Comparison of ENCODE assay signal across 15 cellular contexts in genomic region chr15:69145149-69145693, GRCh38. TPM values are rescaled to one million over a fixed set of nuclear protein-coding genes. Genes with fewer than 3 reads are reported as not detected.
A peak's percentile ranks its signal among the peaks of the same experiment; 100 is the strongest.
DNase-seq lines count a peak whose midpoint lies in the region; TF ChIP-seq lines count a peak whose summit lies in the region.
"Had no signal": no experiment of that assay in that cellular context is flagged by ENCODE, and none has a peak within 500 bp of the region (broad histone marks: within the 10 kb centered on the region; RNA-seq: fewer than 3 reads in every experiment).

No MANE protein-coding gene starts in this region.

- no peaks in the 10 kb centered on the region for H3K36me3 ChIP-seq in neural cell (ENCODE audit: insufficient read depth, low read length)
- H3K36me3 ChIP-seq: BLaER1 had no signal

- no peak for TF ChIP-seq EP300 in neural cell (conservative IDR thresholded peaks at IDR 0.05; ENCODE audit: poor library complexity, severe bottlenecking)

- no peaks in the 10 kb centered on the region for H3K9me3 ChIP-seq in neural cell (ENCODE audit: low read length)
- H3K9me3 ChIP-seq: BLaER1 had no signal

- no peak overlapping the region for H3K4me2 ChIP-seq in neural cell (ENCODE audit: low read length)
- H3K4me2 ChIP-seq: BLaER1, GM23338 had no signal

- no peak overlapping the region for H2AFZ ChIP-seq in neural cell (ENCODE audit: low read depth, low read length)
- H2AFZ ChIP-seq: GM23338 had no signal

- H3K9me2 ChIP-seq in neural cell (ENCODE audit: insufficient read depth, low read length): no peaks in the 10 kb centered on the region

- H3K27ac ChIP-seq in cingulate gyrus (ENCODE audit: low read depth, low read length) (peak overlapping the region; percentile 61), neural cell (ENCODE audit: low read length) (peak overlapping the region; percentile 15)
- H3K27ac ChIP-seq: 22Rv1, BLaER1 had no signal

- TF ChIP-seq CTCF in neural cell (IDR thresholded peaks at IDR 0.05; ENCODE audit: poor library complexity, severe bottlenecking): no peak

- peak overlapping the region; percentile 6 for H3K9ac ChIP-seq in neural cell (ENCODE audit: low read length)
- H3K9ac ChIP-seq: BLaER1 had no signal

- H4K20me1 ChIP-seq in neural cell (ENCODE audit: insufficient read depth): no peaks in the 10 kb centered on the region
- H4K20me1 ChIP-seq: BLaER1 had no signal

- DNase-seq in NCI-H1417 (lab: John Stamatoyannopoulos, UW) (peak in 2 of 3 experiments; percentile 58 to 82), NCI-H1417 treated with DMSO at 0.1 percent for 48 hours (lab: John Stamatoyannopoulos, UW) (no peak), NCI-H69 (lab: John Stamatoyannopoulos, UW) (peak; percentile 70), mucosa of gallbladder (ENCODE audit: low spot score) (no peak), islet precursor cell (no peak)
- no peak for DNase-seq in activated CD4-positive, CD25-positive, alpha-beta regulatory T cell (lab: John Stamatoyannopoulos, UW)
- DNase-seq: CD4-positive, alpha-beta memory T cell; DMS79; GF-D8; HCEC 1CT had no signal

- H3F3A ChIP-seq in neural cell (ENCODE audit: insufficient read depth, low read length, poor library complexity, severe bottlenecking): no peaks in the 10 kb centered on the region

- no peak for TF ChIP-seq RAD21 in neural cell (conservative IDR thresholded peaks at IDR 0.05)

- no peaks in the 10 kb centered on the region for H3K79me2 ChIP-seq in neural cell (replicated peaks; ENCODE audit: insufficient read depth, low read length)

- H3K4me3 ChIP-seq in neural cell (ENCODE audit: low read length): no peak overlapping the region
- H3K4me3 ChIP-seq: BLaER1, GM23338 had no signal

- no peaks in the 10 kb centered on the region for H3K27me3 ChIP-seq in neural cell (ENCODE audit: insufficient read depth, low read depth, low read length)
- H3K27me3 ChIP-seq: BLaER1 had no signal

TF ChIP-seq in neural cell, 6 proteins besides CTCF, POLR2A, EP300 and RAD21:
- no peak for TF ChIP-seq POLR2AphosphoS5 (IDR thresholded peaks at IDR 0.05)
- no peak for TF ChIP-seq EZH2 (IDR thresholded peaks at IDR 0.05; ENCODE audit: borderline replicate concordance, insufficient read depth, low read length, poor library complexity, severe bottlenecking)
- no peak for TF ChIP-seq REST (IDR thresholded peaks at IDR 0.05; ENCODE audit: borderline replicate concordance)
- TF ChIP-seq MXI1 (conservative IDR thresholded peaks at IDR 0.05; ENCODE audit: poor library complexity, severe bottlenecking): no peak
- TF ChIP-seq SMC3 (conservative IDR thresholded peaks at IDR 0.05; ENCODE audit: poor library complexity): no peak
- no peak for TF ChIP-seq TAF1 (IDR thresholded peaks at IDR 0.05; ENCODE audit: low read depth)

RNA-seq across cellular contexts. Expression of gene GLCE, which starts 15.2 kb away (rescaled TPM):
- polyA plus RNA-seq in neural cell: 26.4 and 31.5 TPM in 2 replicates
- polyA minus RNA-seq in neural cell: 41.4 and 43.5 TPM in 2 replicates
- total RNA-seq in mucosa of gallbladder: 21.8 TPM

Comparison
In these comparisons a context has a peak if more than half of its experiments do, and no peak if none do; other contexts are left out.
1. DNase-seq: peak in NCI-H1417 (2 of 3) and NCI-H69 (single experiment); none in NCI-H1417 treated with DMSO at 0.1 percent for 48 hours (single experiment), mucosa of gallbladder (single experiment), activated CD4-positive, CD25-positive, alpha-beta regulatory T cell (0 of 4) and islet precursor cell (single experiment).